ENCODE assay signal across 8 cellular contexts in genomic region chr1:150979007-150979722, GRCh38. TPM values are rescaled to one million over a fixed set of nuclear protein-coding genes. Genes with fewer than 3 reads are reported as not detected.
DNase-seq lines count a peak whose midpoint lies in the region; ATAC-seq and TF ChIP-seq lines count a peak whose summit lies in the region.

No MANE protein-coding gene starts in this region.

- peak overlapping the region; percentile 69 for H2AFZ ChIP-seq in SK-N-SH (ENCODE audit: low read depth)

- H3K4me1 ChIP-seq in SK-N-SH (ENCODE audit: control insufficient read depth in 1 of 2, insufficient read depth in 2 of 2, low read depth in 1 of 2, low read length in 1 of 2) = peaks cover 23 to 28% of the 10 kb centered on the region in 2 experiments
- peaks cover 36 to 63% of the 10 kb centered on the region in 2 donors for H3K4me1 ChIP-seq in thyroid gland

- TF ChIP-seq CTCF in BJ (IDR thresholded peaks at IDR 0.05; ENCODE audit: insufficient read depth, low read depth, low read length) (peak; percentile 100), SK-N-SH (IDR thresholded peaks at IDR 0.05) (peak; percentile 100), glutamatergic neuron (IDR thresholded peaks at IDR 0.05; ENCODE audit: partially characterized antibody, unreplicated experiment) (peak; percentile 100), thyroid gland (IDR thresholded peaks at IDR 0.05) (peak; percentile 98 to 100 (median 99))

- H3K9me2 ChIP-seq in SK-N-SH = no peaks in the 10 kb centered on the region

- no peak overlapping the region for H3K27ac Mint-ChIP-seq in glutamatergic neuron (ENCODE audit: unreplicated experiment)

- no peaks in the 10 kb centered on the region for H3K9me3 Mint-ChIP-seq in glutamatergic neuron (ENCODE audit: unreplicated experiment)

- POLR2A ChIA-PET in BJ (lab: Charles Lee) (no interaction called here), SK-N-SH (lab: Yijun Ruan, JAX) (no interaction called here)

- peak overlapping the region; percentile 37; the same call in 1 of the 2 replicates for H3K4me2 ChIP-seq in SK-N-SH

- peaks cover 7% of the 10 kb centered on the region for H3K27me3 Mint-ChIP-seq in glutamatergic neuron (ENCODE audit: unreplicated experiment)

- H4K20me1 ChIP-seq in SK-N-SH (ENCODE audit: insufficient read depth) = no peaks in the 10 kb centered on the region

- H3K36me3 ChIP-seq in BJ (ENCODE audit: control insufficient read depth, insufficient read depth, low read length) (no peaks in the 10 kb centered on the region), SK-N-SH (replicated peaks in 1 of 2; ENCODE audit: control insufficient read depth in 1 of 2, insufficient read depth in 2 of 2, low read length in 1 of 2) (no peaks in the 10 kb centered on the region), thyroid gland (no peaks in the 10 kb centered on the region)

- TF ChIP-seq RAD21 in SK-N-SH (IDR thresholded peaks at IDR 0.05; ENCODE audit: low read length) = peak; percentile 76

- H3K4me3 Mint-ChIP-seq in glutamatergic neuron (ENCODE audit: unreplicated experiment) = no peak overlapping the region

- H3K9me3 ChIP-seq in SK-N-SH (no peaks in the 10 kb centered on the region), thyroid gland (no peaks in the 10 kb centered on the region)

- H3F3A ChIP-seq in SK-N-SH (replicated peaks; ENCODE audit: insufficient read depth) = peaks cover 23% of the 10 kb centered on the region

- DNase-seq in BJ (ENCODE audit: low read depth) (peak; percentile 33), NAMALWA (ENCODE audit: low spot score) (peak; percentile 98), SK-N-SH (peak; percentile 92), glutamatergic neuron (peak; percentile 87), pons (ENCODE audit: low spot score) (peak; percentile 95), thyroid gland (peak; percentile 92 to 93)
- peak; percentile 87 for DNase-seq in activated naive CD4-positive, alpha-beta T cell treated with anti-CD3 and anti-CD28 coated beads, Interleukin-2, amount 50 U/mL, for 16 hours

- H3K27me3 ChIP-seq in BJ (ENCODE audit: control insufficient read depth, insufficient read depth, low read length) (no peaks in the 10 kb centered on the region), SK-N-SH (ENCODE audit: insufficient read depth) (no peaks in the 10 kb centered on the region), thyroid gland (no peaks in the 10 kb centered on the region)

- H3K36me3 Mint-ChIP-seq in glutamatergic neuron (ENCODE audit: unreplicated experiment) = no peaks in the 10 kb centered on the region

- intact Hi-C loops in thyroid gland (cut with DNase I) = no loop called here

- H3K4me3 ChIP-seq in BJ (ENCODE audit: low read depth, low read length) = no peak overlapping the region
- peak overlapping the region in 1 of 2 experiments; percentile 39; a peak in 1 of 4 replicates for H3K4me3 ChIP-seq in SK-N-SH (ENCODE audit: low read depth in 2 of 2, low read length in 1 of 2)
- H3K4me3 ChIP-seq in thyroid gland (replicated peaks in 1 of 3) = no peak overlapping the region

- TF ChIP-seq POLR2A in thyroid gland (IDR thresholded peaks at IDR 0.05) = peak in 1 of 2 donors; percentile 13

- peaks cover 11% of the 10 kb centered on the region for H3K4me1 Mint-ChIP-seq in glutamatergic neuron (ENCODE audit: low read depth, unreplicated experiment)

- ATAC-seq in GM21390 (IDR thresholded peaks at IDR 0.05; ENCODE audit: unreplicated experiment) = peak; percentile 45

- no peak for TF ChIP-seq EP300 in SK-N-SH (IDR thresholded peaks at IDR 0.05; ENCODE audit: borderline replicate concordance in 1 of 2, low read depth in 1 of 2, low read length in 1 of 2)

- H3K9ac ChIP-seq in SK-N-SH = no peak overlapping the region

- CTCF ChIA-PET in BJ (lab: Yijun Ruan, JAX) = interaction anchor here (1.0 to 16.5 kb wide), 8 partner anchors 9 to 494 kb away, joined by 3 to 217 read pairs (median 7); partner anchors contain the start of gene MINDY1
- CTCF ChIA-PET in SK-N-SH (lab: Yijun Ruan, JAX) = interaction anchor here (0.6 to 17.0 kb wide), 7 partner anchors 8 to 56 kb away, joined by 3 to 371 read pairs (median 3); partner anchors contain the start of gene MINDY1

- WGBS in SK-N-SH (ENCODE audit: low lambda C conversion rate) = 48% methylated on average over 13 of the region's 19 CpGs
- WGBS in thyroid gland, 2 donors = 17 to 19% methylated on average over 16 to 19 of the region's 19 CpGs

- no peak overlapping the region; a peak in 1 of 4 replicates for H3K27ac ChIP-seq in SK-N-SH (ENCODE audit: low read depth in 2 of 2, low read length in 1 of 2)
- peak overlapping the region; percentile 58 to 79 (median 62) for H3K27ac ChIP-seq in thyroid gland

- H3K79me2 ChIP-seq in SK-N-SH (ENCODE audit: insufficient read depth) = peaks cover 8% of the 10 kb centered on the region; the same call in 1 of the 2 replicates

TF ChIP-seq in SK-N-SH, 30 proteins besides CTCF, POLR2A, EP300 and RAD21 (continues in another document):
- TF ChIP-seq NRF1 (IDR thresholded peaks at IDR 0.05; ENCODE audit: low read depth, low read length) = no peak
- no peak for TF ChIP-seq RFX5 (IDR thresholded peaks at IDR 0.05; ENCODE audit: low read length)
- peak; percentile 25 for TF ChIP-seq CHD2 (IDR thresholded peaks at IDR 0.05; ENCODE audit: low read length, partially characterized antibody)
- TF ChIP-seq TAF1 (IDR thresholded peaks at IDR 0.05; ENCODE audit: borderline replicate concordance, low read depth, low read length) = 0 out of 2 replicates have a peak, but pooled peaks have one; percentile 25
- peak; percentile 58; the same call in 1 of the 2 replicates for TF ChIP-seq NFIC (IDR thresholded peaks at IDR 0.05; ENCODE audit: borderline replicate concordance)
- TF ChIP-seq EZH2phosphoT487 (IDR thresholded peaks at IDR 0.05; ENCODE audit: borderline replicate concordance, low read depth) = no peak
- TF ChIP-seq, protein P1, sequence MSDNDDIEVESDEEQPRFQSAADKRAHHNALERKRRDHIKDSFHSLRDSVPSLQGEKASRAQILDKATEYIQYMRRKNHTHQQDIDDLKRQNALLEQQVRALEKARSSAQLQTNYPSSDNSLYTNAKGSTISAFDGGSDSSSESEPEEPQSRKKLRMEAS (IDR thresholded peaks at IDR 0.05; ENCODE audit: low read depth) = peak; percentile 54; the same call in 1 of the 2 replicates
- no peak for TF ChIP-seq RXRA (IDR thresholded peaks at IDR 0.05; ENCODE audit: borderline replicate concordance, low read depth)
- no peak for TF ChIP-seq USF2 (IDR thresholded peaks at IDR 0.05; ENCODE audit: borderline replicate concordance, low read depth, low read length)
- TF ChIP-seq SMC3 (IDR thresholded peaks at IDR 0.05; ENCODE audit: low read depth, low read length) = peak; percentile 85
- peak; percentile 32; the same call in 1 of the 2 replicates for TF ChIP-seq MXI1 (IDR thresholded peaks at IDR 0.05; ENCODE audit: low read depth, low read length)

RNA-seq across cellular contexts. Expression of gene ANXA9, which starts 2.9 kb away (rescaled TPM):
- polyA plus RNA-seq in BJ (2011; rRNA removed) (0.07 and 0.21 TPM in 2 replicates), SK-N-SH (2012; rRNA removed) (0.07 and 0.21 TPM in 2 replicates)
- 0.66 TPM in 1 of 2 replicates, not detected in the other for polyA minus RNA-seq in BJ (2011; rRNA and poly(A)+ RNA removed)
- polyA plus RNA-seq in SK-N-SH (2012; cell fraction: cytosol; rRNA removed) = 0.05 and 0.16 TPM in 2 replicates
- polyA plus RNA-seq in SK-N-SH (2012; cell fraction: nucleus; rRNA removed) = 0.76 and 0.82 TPM in 2 replicates
- total RNA-seq in glutamatergic neuron (ENCODE audit: unreplicated experiment) (not detected), thyroid gland (10 to 100 TPM in 2 of 4 donors, 1 to 10 TPM in 2; 5.8 to 14.9 (median 10.0) TPM)

RNA-seq across cellular contexts. Expression of gene CERS2, which starts 4.5 kb away (rescaled TPM):
- polyA plus RNA-seq in BJ (2011; rRNA removed) = 202 and 239 TPM in 2 replicates
- 85.5 and 146 TPM in 2 replicates for polyA minus RNA-seq in BJ (2011; rRNA and poly(A)+ RNA removed)
- 150 and 225 TPM in 2 replicates for polyA plus RNA-seq in SK-N-SH (2012; rRNA removed)
- 143 and 201 TPM in 2 replicates for polyA plus RNA-seq in SK-N-SH (2012; cell fraction: cytosol; rRNA removed)
- polyA plus RNA-seq in SK-N-SH (2012; cell fraction: nucleus; rRNA removed) = 99.8 and 170 TPM in 2 replicates
- 94.2 TPM for total RNA-seq in glutamatergic neuron (ENCODE audit: unreplicated experiment)
- total RNA-seq in thyroid gland = 100 to 1,000 TPM; 158 to 183 (median 171) TPM

RNA-seq across cellular contexts. Expression of gene MINDY1, which starts 27.5 kb away (rescaled TPM):
- polyA plus RNA-seq in BJ (2011; rRNA removed) (9.7 and 13.0 TPM in 2 replicates), SK-N-SH (2012; rRNA removed) (6.0 and 6.7 TPM in 2 replicates)
- polyA minus RNA-seq in BJ (2011; rRNA and poly(A)+ RNA removed) = 12.4 and 13.7 TPM in 2 replicates
- polyA plus RNA-seq in SK-N-SH (2012; cell fraction: cytosol; rRNA removed) = 2.8 and 4.8 TPM in 2 replicates
- polyA plus RNA-seq in SK-N-SH (2012; cell fraction: nucleus; rRNA removed) = 17.5 and 19.8 TPM in 2 replicates
- total RNA-seq in glutamatergic neuron (ENCODE audit: unreplicated experiment) (26.2 TPM), thyroid gland (100 to 1,000 TPM in 1 of 4 donors, 10 to 100 TPM in 3; 50.9 to 103 (median 90.4) TPM)

RNA-seq across cellular contexts. Expression of gene PRUNE1, which starts 29.1 kb away (rescaled TPM):
- 16.2 and 17.0 TPM in 2 replicates for polyA plus RNA-seq in BJ (2011; rRNA removed)
- polyA minus RNA-seq in BJ (2011; rRNA and poly(A)+ RNA removed) = 10.1 and 15.0 TPM in 2 replicates
- polyA plus RNA-seq in SK-N-SH (2012; rRNA removed) = 7.3 and 8.2 TPM in 2 replicates
- polyA plus RNA-seq in SK-N-SH (2012; cell fraction: cytosol; rRNA removed) = 6.7 and 7.5 TPM in 2 replicates
- 8.2 and 8.8 TPM in 2 replicates for polyA plus RNA-seq in SK-N-SH (2012; cell fraction: nucleus; rRNA removed)
- 14.9 TPM for total RNA-seq in glutamatergic neuron (ENCODE audit: unreplicated experiment)
- total RNA-seq in thyroid gland = 10 to 100 TPM; 66.0 to 79.0 (median 76.3) TPM

RNA-seq across cellular contexts. Expression of gene SETDB1, which starts 53.0 kb away (rescaled TPM):
- 26.2 and 30.7 TPM in 2 replicates for polyA plus RNA-seq in BJ (2011; rRNA removed)
- 31.3 and 36.3 TPM in 2 replicates for polyA minus RNA-seq in BJ (2011; rRNA and poly(A)+ RNA removed)
- polyA plus RNA-seq in SK-N-SH (2012; rRNA removed) = 29.9 and 43.0 TPM in 2 replicates
- polyA plus RNA-seq in SK-N-SH (2012; cell fraction: cytosol; rRNA removed) = 25.3 and 26.8 TPM in 2 replicates
- polyA plus RNA-seq in SK-N-SH (2012; cell fraction: nucleus; rRNA removed) = 58.8 and 89.1 TPM in 2 replicates
- total RNA-seq in glutamatergic neuron (ENCODE audit: unreplicated experiment) = 57.0 TPM
- 10 to 100 TPM; 35.4 to 59.9 (median 44.8) TPM for total RNA-seq in thyroid gland

Comparison
In these comparisons a context has a peak if more than half of its experiments do, and no peak if none do; other contexts are left out.
1. DNase-seq: peak in every context shown above with its lines; median percentile 98 in NAMALWA; 95 in pons; 92 in thyroid gland; 92 in SK-N-SH; 87 in activated naive CD4-positive, alpha-beta T cell treated with anti-CD3 and anti-CD28 coated beads, Interleukin-2, amount 50 U/mL, for 16 hours; 87 in glutamatergic neuron; 33 in BJ.
2. H3K27ac ChIP-seq: peak in thyroid gland (3 of 3); none in SK-N-SH (0 of 2).
3. Peak in every context shown above with its lines, with median percentiles within 50 percentile points of each other: CTCF ChIP-seq.